In the genomic region with DNA sequence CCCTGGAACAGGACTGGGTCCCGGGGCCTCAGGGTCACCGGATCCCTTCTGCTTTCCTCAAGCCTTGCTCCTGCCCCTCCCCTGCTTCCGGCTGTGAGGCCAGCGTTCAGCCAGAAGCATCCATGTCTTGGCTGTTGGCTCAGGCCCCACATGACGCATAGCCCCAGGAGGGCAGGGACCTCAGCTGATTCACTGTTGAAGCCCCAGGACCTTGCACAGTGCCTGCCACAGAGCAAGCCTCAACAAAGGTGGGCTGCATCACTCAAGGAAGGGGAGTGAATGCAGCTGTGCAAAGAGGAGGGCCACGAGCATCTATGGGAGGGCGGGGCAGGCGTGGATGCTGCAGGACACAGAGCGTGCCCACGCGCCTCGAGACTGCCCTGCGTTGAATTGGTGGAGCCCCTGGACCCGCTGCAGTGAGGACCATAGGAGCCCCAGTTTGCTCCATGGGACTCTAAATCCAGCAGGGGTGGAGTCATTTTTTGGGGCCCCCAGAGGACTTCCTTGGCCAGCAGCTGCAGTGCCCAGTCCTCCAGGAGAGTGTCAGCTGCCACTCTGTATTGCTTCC, we compare ENCODE assay signal across 9 cellular contexts. TPM values are rescaled to one million over a fixed set of nuclear protein-coding genes. Genes with fewer than 3 reads are reported as not detected.
DNase-seq lines count a peak whose midpoint lies in the region; ATAC-seq and TF ChIP-seq lines count a peak whose summit lies in the region.
"Had no signal": no experiment of that assay in that cellular context is flagged by ENCODE, and none has a peak within 500 bp of the region (broad histone marks: within the 10 kb centered on the region; RNA-seq: fewer than 3 reads in every experiment).

No MANE protein-coding gene starts in this region.

- H3K27ac ChIP-seq in CD8-positive, alpha-beta T cell (ENCODE audit: low read depth, low read length), result no peak overlapping the region
- peak overlapping the region; percentile 61 to 92 for H3K27ac ChIP-seq in coronary artery

- H3K9me3 ChIP-seq in CD8-positive, alpha-beta T cell (ENCODE audit: low read length), result no peaks in the 10 kb centered on the region
- H3K9me3 ChIP-seq in Loucy (ENCODE audit: insufficient read depth, low read depth, low read length) (no peaks in the 10 kb centered on the region), mucosa of descending colon (no peaks in the 10 kb centered on the region), HAP-1 (no peaks in the 10 kb centered on the region)

- no peak for TF ChIP-seq CTCF in CD8-positive, alpha-beta T cell (IDR thresholded peaks at IDR 0.05)
- no peak for TF ChIP-seq CTCF in Loucy (conservative IDR thresholded peaks at IDR 0.05; ENCODE audit: low read length)
- no peak for TF ChIP-seq CTCF in coronary artery (IDR thresholded peaks at IDR 0.05)
- TF ChIP-seq CTCF in mucosa of descending colon (IDR thresholded peaks at IDR 0.05), result no peak
- no peak for TF ChIP-seq CTCF in type B pancreatic cell (conservative IDR thresholded peaks at IDR 0.05)

- H3K4me3 ChIP-seq in CD8-positive, alpha-beta T cell (ENCODE audit: low read depth, low read length), result no peak overlapping the region
- H3K4me3 ChIP-seq in Loucy (ENCODE audit: low read length, poor library complexity, severe bottlenecking), result peak overlapping the region; percentile 55
- peak overlapping the region; percentile 65 for H3K4me3 ChIP-seq in coronary artery
- no peak overlapping the region for H3K4me3 ChIP-seq in mucosa of descending colon
- H3K4me3 ChIP-seq in HAP-1, result no peak overlapping the region

- H3K36me3 ChIP-seq in CD8-positive, alpha-beta T cell (ENCODE audit: insufficient read depth, low read length), result no peaks in the 10 kb centered on the region
- H3K36me3 ChIP-seq in Loucy (ENCODE audit: insufficient read depth, low read length) (no peaks in the 10 kb centered on the region), mucosa of descending colon (ENCODE audit: low read depth) (no peaks in the 10 kb centered on the region), HAP-1 (replicated peaks) (no peaks in the 10 kb centered on the region)

- no peaks in the 10 kb centered on the region for H3K27me3 ChIP-seq in CD8-positive, alpha-beta T cell (ENCODE audit: insufficient read depth, low read length)
- no peaks in the 10 kb centered on the region for H3K27me3 ChIP-seq in Loucy (ENCODE audit: insufficient read depth, low read length, poor library complexity, severe bottlenecking)
- H3K27me3 ChIP-seq in HAP-1 (ENCODE audit: low read depth), result no peaks in the 10 kb centered on the region; the same call in none of the 2 replicates

- H4K20me1 ChIP-seq in Loucy (ENCODE audit: insufficient read depth, low read length, poor library complexity, severe bottlenecking), result no peaks in the 10 kb centered on the region

- no peak for DNase-seq in CD8-positive, alpha-beta T cell
- peak; percentile 93 for DNase-seq in coronary artery (ENCODE audit: low spot score)
- DNase-seq in mucosa of descending colon, result peak; percentile 54 to 72 (median 62)
- no peak for DNase-seq in HAP-1 (ENCODE audit: low spot score in 2 of 2)
- DNase-seq in NCI-H1105 (lab: John Stamatoyannopoulos, UW), result no peak
- DNase-seq in type B pancreatic cell (ENCODE audit: extremely low spot score, unreplicated experiment), result no peak

- POLR2A ChIA-PET in CD8-positive, alpha-beta T cell (lab: Charles Lee), result no interaction called here

- ATAC-seq in CD8-positive, alpha-beta T cell, result no peak
- ATAC-seq in mucosa of descending colon (peak; percentile 70), HG02642 (IDR thresholded peaks at IDR 0.05; ENCODE audit: poor library complexity, unreplicated experiment) (no peak)

- 0 out of 2 replicates have a peak overlapping the region, but pooled peaks have one; percentile 21 for H2AFZ ChIP-seq in Loucy (ENCODE audit: low read length)

- H3K79me2 ChIP-seq in Loucy (ENCODE audit: insufficient read depth, low read length), result no peaks in the 10 kb centered on the region

- peaks cover 8% of the 10 kb centered on the region for H3K4me1 ChIP-seq in CD8-positive, alpha-beta T cell (ENCODE audit: insufficient read depth, low read length)
- H3K4me1 ChIP-seq in Loucy (ENCODE audit: insufficient read depth, low read length, poor library complexity, severe bottlenecking) (peaks cover 15% of the 10 kb centered on the region), mucosa of descending colon (ENCODE audit: low read depth) (no peaks in the 10 kb centered on the region), HAP-1 (no peaks in the 10 kb centered on the region)

- H3K4me2 ChIP-seq in Loucy (ENCODE audit: low read depth, low read length, poor library complexity, severe bottlenecking), result peak overlapping the region; percentile 82

- intact Hi-C loops in CD8-positive, alpha-beta T cell (cut with DNase I, micrococcal nuclease), result loop anchor here (1.0 to 2.0 kb wide), 5 partner anchors 29 to 270 kb away; partner anchors contain the start of genes ITGA3 (in 1 of the 2) and PDK2 (in 1 of the 2)
- intact Hi-C loops in mucosa of descending colon (cut with DNase I, micrococcal nuclease), result loop anchor here (2.0 to 5.0 kb wide), 2 partner anchors 59 to 65 kb away; no protein-coding TSS in a partner anchor

- H3K9me2 ChIP-seq in Loucy (replicated peaks; ENCODE audit: low read depth, low read length), result no peaks in the 10 kb centered on the region

- CTCF ChIA-PET in CD8-positive, alpha-beta T cell (lab: Charles Lee), result interaction anchor here (1.0 to 9.9 kb wide), 9 partner anchors 8 to 269 kb away, joined by 4 to 179 read pairs (median 8); partner anchors contain the start of gene PDK2

- no peaks in the 10 kb centered on the region for H3K9me3 Mint-ChIP-seq in CD8-positive, alpha-beta T cell
- no peaks in the 10 kb centered on the region for H3K9me3 Mint-ChIP-seq in type B pancreatic cell
- H3K9me3 Mint-ChIP-seq: immature natural killer cell had no signal

- peaks cover 9% of the 10 kb centered on the region for H3K4me1 Mint-ChIP-seq in CD8-positive, alpha-beta T cell (ENCODE audit: low read depth)
- H3K4me1 Mint-ChIP-seq in type B pancreatic cell (ENCODE audit: unreplicated experiment), result peaks cover 4% of the 10 kb centered on the region

- H3K4me3 Mint-ChIP-seq in CD8-positive, alpha-beta T cell, result peak overlapping the region; percentile 37
- no peak overlapping the region for H3K4me3 Mint-ChIP-seq in type B pancreatic cell

- H3K9ac ChIP-seq in Loucy (ENCODE audit: low read depth, low read length, poor library complexity, severe bottlenecking), result no peak overlapping the region

- H3F3A ChIP-seq in Loucy (ENCODE audit: low read depth), result peaks cover 14% of the 10 kb centered on the region

- no peak overlapping the region for H3K27ac Mint-ChIP-seq in CD8-positive, alpha-beta T cell
- H3K27ac Mint-ChIP-seq in type B pancreatic cell, result no peak overlapping the region
- H3K27ac Mint-ChIP-seq: immature natural killer cell had no signal

- H3K36me3 Mint-ChIP-seq in CD8-positive, alpha-beta T cell, result no peaks in the 10 kb centered on the region
- H3K36me3 Mint-ChIP-seq in type B pancreatic cell, result no peaks in the 10 kb centered on the region
- H3K36me3 Mint-ChIP-seq: immature natural killer cell had no signal

- in situ Hi-C loops in HAP-1 (cut with MboI; ENCODE audit: low sequenced_read_pairs), result loop anchor here (5.0 kb wide), 1 partner anchor 60 kb away; no protein-coding TSS in a partner anchor

- peaks cover 29% of the 10 kb centered on the region for H3K27me3 Mint-ChIP-seq in CD8-positive, alpha-beta T cell (ENCODE audit: low read depth)
- peaks cover 20% of the 10 kb centered on the region for H3K27me3 Mint-ChIP-seq in type B pancreatic cell

RNA-seq across cellular contexts. Expression of gene ITGA3, which starts 28.2 kb away (rescaled TPM):
- total RNA-seq in CD8-positive, alpha-beta T cell, result 1 to 10 TPM; 1.6 to 2.0 TPM
- total RNA-seq in mucosa of descending colon (100 to 1,000 TPM; 108 to 170 (median 108) TPM), type B pancreatic cell (ENCODE audit: low replicate concordance) (20.3 and 27.3 TPM in 2 replicates)

RNA-seq across cellular contexts. Expression of gene DLX3, which starts 32.7 kb away (rescaled TPM):
- not detected for total RNA-seq in CD8-positive, alpha-beta T cell
- total RNA-seq in mucosa of descending colon, result under 1 TPM in 1 of 3 donors, not detected in 2; 0.22 TPM
- 15.9 and 16.7 TPM in 2 replicates for total RNA-seq in type B pancreatic cell (ENCODE audit: low replicate concordance)

RNA-seq across cellular contexts. Expression of gene DLX4, which starts 58.7 kb away (rescaled TPM):
- under 1 TPM; 0.44 to 0.60 TPM for total RNA-seq in CD8-positive, alpha-beta T cell
- under 1 TPM; 0.14 to 0.60 (median 0.24) TPM for total RNA-seq in mucosa of descending colon
- total RNA-seq in type B pancreatic cell (ENCODE audit: low replicate concordance), result 3.1 and 10.4 TPM in 2 replicates

Comparison
In these comparisons a context has a peak if more than half of its experiments do, and no peak if none do; other contexts are left out.
1. DNase-seq: peak in coronary artery (single experiment) and mucosa of descending colon (3 of 3); none in CD8-positive, alpha-beta T cell (0 of 7), HAP-1 (0 of 2), NCI-H1105 (single experiment) and type B pancreatic cell (single experiment).
2. H3K4me3 ChIP-seq: peak in Loucy (single experiment) and coronary artery (single experiment); none in CD8-positive, alpha-beta T cell (single experiment), mucosa of descending colon (single experiment) and HAP-1 (single experiment).
3. RNA of gene DLX3, which starts 32.7 kb away (total RNA-seq): 15.9 to 16.7 TPM in type B pancreatic cell; not detected in CD8-positive, alpha-beta T cell and 0.22 TPM in mucosa of descending colon; every median in the first group is over 10 times any median in the second.